ENCODE assay signal across 33 cellular contexts in genomic region chr6:44291841-44292240, GRCh38. TPM values are rescaled to one million over a fixed set of nuclear protein-coding genes. Genes with fewer than 3 reads are reported as not detected.
"Had no signal": no experiment of that assay in that cellular context is flagged by ENCODE, and none has a peak within 500 bp of the region (broad histone marks: within the 10 kb centered on the region; RNA-seq: fewer than 3 reads in every experiment).

No MANE protein-coding gene starts in this region.

- H3K36me3 ChIP-seq: breast epithelium, gastrocnemius medialis, left ventricle myocardium inferior, sigmoid colon, stomach had no signal

- ATAC-seq: activated CD8-positive, alpha-beta T cell treated with anti-CD3 and anti-CD28 coated beads for 36 hours; activated T-cell treated with anti-CD3 and anti-CD28 coated beads, Interleukin-2, amount 50 U/mL, for 4 hours; activated T-helper 17 cell treated with anti-CD3 and anti-CD28 coated beads, Interleukin-2, amount 50 U/mL, for 72 hours; gastrocnemius medialis; mucosa of descending colon; psoas muscle; stimulated activated naive B cell treated with anti-CD40 and anti-IgM and Interleukin-4, amounts not matched to agents 10 μg/mL and 1 μg/mL and 100 μg/mL, for 72 hours; WTC11 had no signal

- H3K9me3 ChIP-seq: breast epithelium, gastrocnemius medialis, left ventricle myocardium inferior, mucosa of descending colon, psoas muscle, sigmoid colon, stomach, tibial nerve had no signal

- H3K79me2 ChIP-seq: parathyroid adenoma had no signal

- H3K4me2 ChIP-seq: smooth muscle cell had no signal

- FAIRE-seq: colon had no signal

- H2AFZ ChIP-seq: parathyroid adenoma had no signal

- H3K27ac ChIP-seq: breast epithelium, gastrocnemius medialis, left ventricle myocardium inferior, parathyroid adenoma, psoas muscle, sigmoid colon, stomach, tibial nerve had no signal

- H3K4me1 ChIP-seq: breast epithelium, parathyroid adenoma, psoas muscle had no signal

- DNase-seq: activated CD4-positive, alpha-beta T cell treated with anti-CD3 and anti-CD28 coated beads, Interleukin-2, amount 50 U/mL, for 1 hour; activated CD8-positive, alpha-beta T cell treated with anti-CD3 and anti-CD28 coated beads for 36 hours; activated gamma-delta T cell treated with Interleukin-2 at 50 U/mL for 16 hours; activated naive CD4-positive, alpha-beta T cell treated with anti-CD3 and anti-CD28 coated beads, Interleukin-2, amount 50 U/mL, for 16 hours; activated T-cell treated with anti-CD3 and anti-CD28 coated beads, Interleukin-2, amount 50 U/mL, for 4 hours; amniotic stem cell; central memory CD4-positive, alpha-beta T cell; effector memory CD4-positive, alpha-beta T cell; erythroblast; gastrocnemius medialis; glutamatergic neuron; islet precursor cell; left ventricle myocardium inferior; mesendoderm; mucosa of descending colon; sigmoid colon; stimulated activated CD4-positive, alpha-beta T cell treated with anti-CD3 and anti-CD28 coated beads, Interleukin-15, amount 100 ng/mL, for 24 hours; stimulated activated CD4-positive, alpha-beta T cell treated with anti-CD3 and anti-CD28 coated beads, Interleukin-2, amount 100 ng/mL, for 24 hours; stimulated activated naive B cell treated with anti-CD40 and anti-IgM and Interleukin-4, amounts not matched to agents 10 μg/mL and 1 μg/mL and 100 μg/mL, for 72 hours; stomach; SW 1271; T1000 had no signal

- H3K4me3 ChIP-seq: breast epithelium, gastrocnemius medialis, left ventricle myocardium inferior, lung, mucosa of descending colon, psoas muscle, sigmoid colon, smooth muscle cell, stomach, tibial nerve had no signal

- H3K9ac ChIP-seq: parathyroid adenoma had no signal

RNA-seq across cellular contexts. Expression of gene TMEM151B, which starts 21.6 kb away (rescaled TPM):
- total RNA-seq: dermis microvascular lymphatic vessel endothelial cell, left ventricle myocardium inferior, psoas muscle, smooth muscle cell, ureter had no signal
- polyA plus RNA-seq: smooth muscle cell had no signal
